In the genomic region with DNA sequence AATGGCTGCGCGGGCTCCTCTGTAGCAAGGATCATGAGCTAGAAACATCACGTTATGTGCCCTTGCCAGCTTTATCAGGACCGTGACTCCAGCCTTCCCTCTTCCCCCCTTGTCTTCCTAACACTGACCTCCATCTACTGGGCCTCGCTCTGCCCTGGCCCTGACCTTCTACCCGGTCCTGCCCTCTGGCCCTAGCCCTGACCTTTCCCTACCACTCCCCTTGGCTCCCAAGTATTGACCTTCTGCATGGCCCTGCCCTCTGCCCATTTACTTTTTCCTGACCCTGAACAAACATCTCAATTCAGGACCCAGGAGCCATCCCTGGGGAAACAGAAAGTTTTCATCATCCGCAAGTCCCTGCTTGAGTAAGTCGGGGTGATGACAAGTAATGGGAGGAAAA, we compare ENCODE assay signal across 1 cellular context.
TF ChIP-seq lines count a peak whose summit lies in the region.

No MANE protein-coding gene starts in this region.

TF ChIP-seq in HepG2, 621 proteins besides CTCF, POLR2A, EP300 and RAD21 (continued from another document):
- TF ChIP-seq, protein P1, sequence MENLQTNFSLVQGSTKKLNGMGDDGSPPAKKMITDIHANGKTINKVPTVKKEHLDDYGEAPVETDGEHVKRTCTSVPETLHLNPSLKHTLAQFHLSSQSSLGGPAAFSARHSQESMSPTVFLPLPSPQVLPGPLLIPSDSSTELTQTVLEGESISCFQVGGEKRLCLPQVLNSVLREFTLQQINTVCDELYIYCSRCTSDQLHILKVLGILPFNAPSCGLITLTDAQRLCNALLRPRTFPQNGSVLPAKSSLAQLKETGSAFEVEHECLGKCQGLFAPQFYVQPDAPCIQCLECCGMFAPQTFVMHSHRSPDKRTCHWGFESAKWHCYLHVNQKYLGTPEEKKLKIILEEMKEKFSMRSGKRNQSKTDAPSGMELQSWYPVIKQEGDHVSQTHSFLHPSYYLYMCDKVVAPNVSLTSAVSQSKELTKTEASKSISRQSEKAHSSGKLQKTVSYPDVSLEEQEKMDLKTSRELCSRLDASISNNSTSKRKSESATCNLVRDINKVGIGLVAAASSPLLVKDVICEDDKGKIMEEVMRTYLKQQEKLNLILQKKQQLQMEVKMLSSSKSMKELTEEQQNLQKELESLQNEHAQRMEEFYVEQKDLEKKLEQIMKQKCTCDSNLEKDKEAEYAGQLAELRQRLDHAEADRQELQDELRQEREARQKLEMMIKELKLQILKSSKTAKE (CRISPR knock-in tag; IDR thresholded peaks at IDR 0.05; ENCODE audit: borderline replicate concordance): peak; percentile 29; the same call in 1 of the 2 replicates
- TF ChIP-seq HOXA3 (CRISPR knock-in tag; IDR thresholded peaks at IDR 0.05) (peak; percentile 26; the same call in 1 of the 2 replicates), HNF4A (CRISPR knock-in tag; IDR thresholded peaks at IDR 0.05) (peak; percentile 83), FOXA3 (CRISPR knock-in tag; IDR thresholded peaks at IDR 0.05) (0 out of 2 replicates have a peak, but pooled peaks have one; percentile 9), ZNF746 (CRISPR knock-in tag; IDR thresholded peaks at IDR 0.05) (0 out of 2 replicates have a peak, but pooled peaks have one; percentile 57), DPF2 (CRISPR knock-in tag; IDR thresholded peaks at IDR 0.05; ENCODE audit: borderline replicate concordance, low read depth) (0 out of 2 replicates have a peak, but pooled peaks have one; percentile 31), NCOA2 (CRISPR knock-in tag; IDR thresholded peaks at IDR 0.05) (peak; percentile 26; the same call in 1 of the 2 replicates), ZNF788 (CRISPR knock-in tag; IDR thresholded peaks at IDR 0.05; ENCODE audit: borderline replicate concordance) (peak; percentile 37; the same call in 1 of the 2 replicates), RBFOX2 (IDR thresholded peaks at IDR 0.05; ENCODE audit: low read depth, low read length) (peak; percentile 14; the same call in 1 of the 2 replicates), ZMYM4 (CRISPR knock-in tag; IDR thresholded peaks at IDR 0.05) (peak; percentile 29; the same call in 1 of the 2 replicates)
- TF ChIP-seq, protein P2, sequence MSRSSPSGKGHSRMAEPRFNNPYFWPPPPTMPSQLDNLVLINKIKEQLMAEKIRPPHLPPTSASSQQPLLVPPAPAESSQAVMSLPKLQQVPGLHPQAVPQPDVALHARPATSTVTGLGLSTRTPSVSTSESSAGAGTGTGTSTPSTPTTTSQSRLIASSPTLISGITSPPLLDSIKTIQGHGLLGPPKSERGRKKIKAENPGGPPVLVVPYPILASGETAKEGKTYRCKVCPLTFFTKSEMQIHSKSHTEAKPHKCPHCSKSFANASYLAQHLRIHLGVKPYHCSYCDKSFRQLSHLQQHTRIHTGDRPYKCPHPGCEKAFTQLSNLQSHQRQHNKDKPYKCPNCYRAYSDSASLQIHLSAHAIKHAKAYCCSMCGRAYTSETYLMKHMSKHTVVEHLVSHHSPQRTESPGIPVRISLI (CRISPR knock-in tag; IDR thresholded peaks at IDR 0.05; ENCODE audit: borderline replicate concordance): peak; percentile 54; the same call in 1 of the 2 replicates
